In the genomic region with DNA sequence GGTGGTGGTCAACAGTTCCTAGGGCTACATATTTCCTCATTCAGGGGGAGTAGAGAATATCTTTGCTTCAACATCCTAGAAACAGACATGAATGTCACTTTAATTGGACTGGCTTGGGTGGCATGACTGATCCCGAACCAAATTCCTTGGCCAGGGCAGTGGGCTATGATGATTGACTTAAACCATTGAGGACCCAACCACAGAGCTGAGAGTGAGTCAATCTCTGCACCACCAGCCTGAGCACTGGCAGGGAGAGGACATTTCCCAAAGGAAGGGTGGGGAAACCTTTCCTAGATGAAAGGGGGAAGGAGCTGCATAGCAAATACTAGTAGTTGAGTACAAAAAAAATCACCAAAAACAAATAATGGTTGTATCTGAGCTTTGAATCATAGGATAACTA, we compare ENCODE assay signal across 20 cellular contexts. TPM values are rescaled to one million over a fixed set of nuclear protein-coding genes. Genes with fewer than 3 reads are reported as not detected.
DNase-seq lines count a peak whose midpoint lies in the region; ATAC-seq, FAIRE-seq and TF ChIP-seq lines count a peak whose summit lies in the region.
"Had no signal": no experiment of that assay in that cellular context is flagged by ENCODE, and none has a peak within 500 bp of the region (broad histone marks: within the 10 kb centered on the region; RNA-seq: fewer than 3 reads in every experiment).

No MANE protein-coding gene starts in this region.

- ATAC-seq in heart left ventricle (no peak), GM23338 (no peak), gastrocnemius medialis (peak in 1 of 2 donors; percentile 17)
- ATAC-seq: HepG2 had no signal

- intact Hi-C loops in heart left ventricle (cut with DNase I) (loop anchor here in 2 of 10 donors (5.0 to 10.0 kb wide), 2 partner anchors 50 to 113 kb away; no protein-coding TSS in a partner anchor), gastrocnemius medialis (cut with DNase I; ENCODE audit: low total_unique reads) (loop anchor here (10.0 kb wide), 3 partner anchors 47 to 123 kb away; partner anchors contain the start of gene ENTREP1)

- no peaks in the 10 kb centered on the region for H3K27me3 ChIP-seq in cardiac muscle cell
- no peaks in the 10 kb centered on the region for H3K27me3 ChIP-seq in heart left ventricle
- no peaks in the 10 kb centered on the region for H3K27me3 ChIP-seq in GM23338 (ENCODE audit: insufficient read depth)
- no peaks in the 10 kb centered on the region for H3K27me3 ChIP-seq in gastrocnemius medialis
- H3K27me3 ChIP-seq: BLaER1 had no signal

- DNase-seq in cardiac muscle cell (ENCODE audit: low read depth in 1 of 2, low spot score in 1 of 2) (no peak), heart left ventricle (no peak), GM23338 (ENCODE audit: low spot score) (no peak), myocyte (ENCODE audit: low read depth) (peak; percentile 81), gastrocnemius medialis (no peak), H54 (ENCODE audit: insufficient read length, low spot score) (no peak), SHP77 (lab: John Stamatoyannopoulos, UW) (no peak), GF-D8 (lab: John Stamatoyannopoulos, UW) (no peak)
- DNase-seq: 8988T; CD4-positive, alpha-beta memory T cell; DMS153; DMS79; GDM1; GOT3; H9 had no signal

- H3K9me3 ChIP-seq in cardiac muscle cell (ENCODE audit: low read depth): no peaks in the 10 kb centered on the region
- H3K9me3 ChIP-seq in heart left ventricle: peaks cover 0 to 14% (median 0%) of the 10 kb centered on the region in 12 donors
- no peaks in the 10 kb centered on the region for H3K9me3 ChIP-seq in gastrocnemius medialis
- H3K9me3 ChIP-seq: BLaER1 had no signal

- in situ Hi-C loops in gastrocnemius medialis (cut with MboI; ENCODE audit: low sequenced_read_pairs in 4 of 4): no loop called here

- H3K27ac ChIP-seq in cardiac muscle cell: peak overlapping the region; percentile 97
- peak overlapping the region in 5 of 12 donors; percentile 79 to 94 (median 85) for H3K27ac ChIP-seq in heart left ventricle
- H3K27ac ChIP-seq in GM23338 (ENCODE audit: low read depth): no peak overlapping the region
- H3K27ac ChIP-seq in gastrocnemius medialis: peak overlapping the region; percentile 81 to 88 (median 83)
- H3K27ac ChIP-seq: BLaER1 had no signal

- no peaks in the 10 kb centered on the region for H3K4me1 Mint-ChIP-seq in GM23338
- H3K4me1 Mint-ChIP-seq: CD14-positive monocyte; CD4-positive, alpha-beta memory T cell had no signal

- H3K4me1 ChIP-seq in cardiac muscle cell (ENCODE audit: low read depth) (peaks cover 36% of the 10 kb centered on the region), heart left ventricle (peaks cover 0 to 17% (median 6%) of the 10 kb centered on the region in 12 donors), GM23338 (ENCODE audit: insufficient read depth) (no peaks in the 10 kb centered on the region), gastrocnemius medialis (peaks cover 11 to 18% of the 10 kb centered on the region in 2 donors)
- H3K4me1 ChIP-seq: BLaER1 had no signal

- H3K27ac Mint-ChIP-seq in GM23338: no peak overlapping the region
- H3K27ac Mint-ChIP-seq: CD14-positive monocyte; CD4-positive, alpha-beta memory T cell; H9 had no signal

- TF ChIP-seq CTCF in cardiac muscle cell (IDR thresholded peaks at IDR 0.05; ENCODE audit: low read depth, low read length) (no peak), heart left ventricle (IDR thresholded peaks at IDR 0.05) (no peak), GM23338 (conservative IDR thresholded peaks at IDR 0.05; ENCODE audit: low read depth in 2 of 2) (no peak), gastrocnemius medialis (IDR thresholded peaks at IDR 0.05 in 4 of 5, conservative IDR thresholded peaks at IDR 0.05 in 1 of 5) (no peak)

- H2AFZ ChIP-seq in GM23338: peak overlapping the region; percentile 38; the same call in 1 of the 2 replicates

- WGBS in heart left ventricle, 4 donors: 38 to 60% (median 50%) methylated on average over 1 of the region's 1 CpG

- no peak for FAIRE-seq in H54 (lab: Jason Lieb, UNC)
- FAIRE-seq: HepG2 had no signal

- H3K4me3 ChIP-seq in cardiac muscle cell (no peak overlapping the region), heart left ventricle (no peak overlapping the region), GM23338 (no peak overlapping the region), gastrocnemius medialis (no peak overlapping the region)
- H3K4me3 ChIP-seq: BLaER1 had no signal

- peaks cover 2% of the 10 kb centered on the region; the same call in 2 of the 3 replicates for H3K36me3 Mint-ChIP-seq in GM23338 (ENCODE audit: low read depth)
- H3K36me3 Mint-ChIP-seq: CD14-positive monocyte; CD4-positive, alpha-beta memory T cell had no signal

- no peaks in the 10 kb centered on the region for H3K79me2 ChIP-seq in GM23338 (replicated peaks; ENCODE audit: insufficient read depth)

- no peak for TF ChIP-seq POLR2A in heart left ventricle (IDR thresholded peaks at IDR 0.05)
- TF ChIP-seq POLR2A in gastrocnemius medialis (IDR thresholded peaks at IDR 0.05): no peak
- no peak for TF ChIP-seq POLR2A in H54 (IDR thresholded peaks at IDR 0.05; ENCODE audit: low read depth, low read length)

- peaks cover 16% of the 10 kb centered on the region for H3K9me3 Mint-ChIP-seq in GM23338

- H3K27me3 Mint-ChIP-seq in GM23338 (ENCODE audit: insufficient read depth, low read depth, poor library complexity): no peaks in the 10 kb centered on the region

- H3K36me3 ChIP-seq in cardiac muscle cell: no peaks in the 10 kb centered on the region
- no peaks in the 10 kb centered on the region for H3K36me3 ChIP-seq in heart left ventricle
- no peaks in the 10 kb centered on the region for H3K36me3 ChIP-seq in GM23338 (ENCODE audit: insufficient read depth)
- no peaks in the 10 kb centered on the region for H3K36me3 ChIP-seq in gastrocnemius medialis
- H3K36me3 ChIP-seq: BLaER1 had no signal

- H3F3A ChIP-seq in GM23338 (replicated peaks; ENCODE audit: low read depth): no peaks in the 10 kb centered on the region

- no peaks in the 10 kb centered on the region for H4K20me1 ChIP-seq in GM23338 (replicated peaks; ENCODE audit: insufficient read depth)
- H4K20me1 ChIP-seq: BLaER1 had no signal

- H3K9me2 ChIP-seq in GM23338 (ENCODE audit: insufficient read depth): peaks cover 7% of the 10 kb centered on the region

- no peak overlapping the region for H3K4me2 ChIP-seq in GM23338
- H3K4me2 ChIP-seq: BLaER1 had no signal

- no peak overlapping the region for H3K4me3 Mint-ChIP-seq in GM23338
- H3K4me3 Mint-ChIP-seq: CD14-positive monocyte; CD4-positive, alpha-beta memory T cell; H9 had no signal

TF ChIP-seq in GM23338, 12 proteins besides CTCF, POLR2A, EP300 and RAD21 (continues in another document):
- no peak for TF ChIP-seq STAT1 (IDR thresholded peaks at IDR 0.05; ENCODE audit: unreplicated experiment)
- TF ChIP-seq CREB1 (CRISPR knock-in tag; IDR thresholded peaks at IDR 0.05; ENCODE audit: low read depth): no peak
- no peak for TF ChIP-seq POLR2AphosphoS5 (IDR thresholded peaks at IDR 0.05; ENCODE audit: low read depth)
- TF ChIP-seq ETS1 (IDR thresholded peaks at IDR 0.05): no peak
- TF ChIP-seq EZH2 (IDR thresholded peaks at IDR 0.05; ENCODE audit: low read depth, unreplicated experiment): no peak
- TF ChIP-seq ZNF114 (CRISPR knock-in tag; IDR thresholded peaks at IDR 0.05): no peak

RNA-seq across cellular contexts. Expression of gene ENTREP1, which starts 52.8 kb away (rescaled TPM):
- total RNA-seq in cardiac muscle cell (110 and 176 TPM in 2 replicates), heart left ventricle (10 to 100 TPM; 16.6 to 29.1 (median 24.8) TPM), myocyte (3.4 and 3.7 TPM in 2 replicates), gastrocnemius medialis (10 to 100 TPM; 10.8 to 26.8 (median 17.1) TPM)
- polyA plus RNA-seq in cardiac muscle cell (180 and 189 TPM in 2 replicates), heart left ventricle (10 to 100 TPM; 12.6 to 15.7 TPM), GM23338 (2016; fragmentation: Nextera tagmentation; extraction: Ambion mirVana) (5.7 and 5.8 TPM in 2 replicates)
- 10.0 and 11.6 TPM in 2 replicates for total RNA-seq in GM23338 (2014; rRNA removed; shearing (Covaris generic))
- 6.5 TPM for polyA plus RNA-seq in myocyte (2012)
- total RNA-seq: A673, HepG2 had no signal
- polyA plus RNA-seq: AG04450, CD14-positive monocyte, HepG2 had no signal
